14 cellular contexts compared by ENCODE assay signal in genomic region chr19:768424-768823, GRCh38. TPM values are rescaled to one million over a fixed set of nuclear protein-coding genes. Genes with fewer than 3 reads are reported as not detected.
DNase-seq lines count a peak whose midpoint lies in the region; ATAC-seq and TF ChIP-seq lines count a peak whose summit lies in the region.
"Had no signal": no experiment of that assay in that cellular context is flagged by ENCODE, and none has a peak within 500 bp of the region (broad histone marks: within the 10 kb centered on the region; RNA-seq: fewer than 3 reads in every experiment).

No MANE protein-coding gene starts in this region.

- peaks cover 2% of the 10 kb centered on the region for H3K27me3 Mint-ChIP-seq in neural crest cell (ENCODE audit: low read depth)
- H3K27me3 Mint-ChIP-seq in activated naive CD8-positive, alpha-beta T cell treated with anti-CD3 and anti-CD28 coated beads, Interleukin-2, amount 50 U/mL, for 24 hours: peaks cover 6% of the 10 kb centered on the region

- peak overlapping the region; percentile 35 for H3K27ac Mint-ChIP-seq in neural crest cell (ENCODE audit: unreplicated experiment)
- H3K27ac Mint-ChIP-seq in activated naive CD8-positive, alpha-beta T cell treated with anti-CD3 and anti-CD28 coated beads, Interleukin-2, amount 50 U/mL, for 24 hours: no peak overlapping the region
- H3K27ac Mint-ChIP-seq: CD4-positive, CD25-positive, alpha-beta regulatory T cell had no signal

- TF ChIP-seq CTCF in AG09309 (IDR thresholded peaks at IDR 0.05; ENCODE audit: control insufficient read depth, insufficient read depth, low read depth, low read length, missing control alignments) (no peak), neural crest cell (conservative IDR thresholded peaks at IDR 0.05) (no peak)

- no peak for ATAC-seq in activated naive CD8-positive, alpha-beta T cell treated with anti-CD3 and anti-CD28 coated beads, Interleukin-2, amount 50 U/mL, for 24 hours

- no peaks in the 10 kb centered on the region for H3K4me1 Mint-ChIP-seq in neural crest cell
- peaks cover 2% of the 10 kb centered on the region for H3K4me1 Mint-ChIP-seq in activated naive CD8-positive, alpha-beta T cell treated with anti-CD3 and anti-CD28 coated beads, Interleukin-2, amount 50 U/mL, for 24 hours

- DNase-seq in AG09309 (ENCODE audit: low read depth) (peak; percentile 70), M059J (ENCODE audit: low read depth) (peak; percentile 78), epidermal melanocyte (ENCODE audit: insufficient read length, low spot score) (peak; percentile 58), neural crest cell (ENCODE audit: low read depth, low spot score) (no peak), inferior parietal cortex (ENCODE audit: extremely low spot score) (no peak)
- no peak for DNase-seq in activated CD4-positive, alpha-beta T cell treated with anti-CD3 and anti-CD28 coated beads, Interleukin-2, amount 50 U/mL, for 48 hours
- DNase-seq in activated naive CD8-positive, alpha-beta T cell treated with anti-CD3 and anti-CD28 coated beads, Interleukin-2, amount 50 U/mL, for 24 hours: no peak
- no peak for DNase-seq in stimulated activated CD4-positive, alpha-beta T cell treated with anti-CD3 and anti-CD28 coated beads, Interleukin-4, amount 100 ng/mL, for 4 hours
- DNase-seq: activated CD8-positive, alpha-beta memory T cell treated with anti-CD3 and anti-CD28 coated beads, Interleukin-2, amount 50 U/mL, for 48 hours; CD4-positive, CD25-positive, alpha-beta regulatory T cell; Peyer's patch; tibial artery had no signal

- H3K36me3 Mint-ChIP-seq in neural crest cell (ENCODE audit: low read depth): no peaks in the 10 kb centered on the region
- no peaks in the 10 kb centered on the region for H3K36me3 Mint-ChIP-seq in activated naive CD8-positive, alpha-beta T cell treated with anti-CD3 and anti-CD28 coated beads, Interleukin-2, amount 50 U/mL, for 24 hours (ENCODE audit: low read depth)
- H3K36me3 Mint-ChIP-seq: CD4-positive, CD25-positive, alpha-beta regulatory T cell had no signal

- no peak overlapping the region for H3K4me3 Mint-ChIP-seq in neural crest cell
- H3K4me3 Mint-ChIP-seq in activated naive CD8-positive, alpha-beta T cell treated with anti-CD3 and anti-CD28 coated beads, Interleukin-2, amount 50 U/mL, for 24 hours: no peak overlapping the region
- H3K4me3 Mint-ChIP-seq: CD4-positive, CD25-positive, alpha-beta regulatory T cell had no signal

- H3K9me3 Mint-ChIP-seq in neural crest cell: no peaks in the 10 kb centered on the region
- H3K9me3 Mint-ChIP-seq in activated naive CD8-positive, alpha-beta T cell treated with anti-CD3 and anti-CD28 coated beads, Interleukin-2, amount 50 U/mL, for 24 hours: no peaks in the 10 kb centered on the region

- H3K4me3 ChIP-seq in AG09309 (ENCODE audit: control insufficient read depth, low read depth, low read length): no peak overlapping the region
- H3K4me3 ChIP-seq: breast epithelium, Peyer's patch, tibial artery had no signal

RNA-seq across cellular contexts. Expression of gene MISP, which starts 17.5 kb away (rescaled TPM):
- total RNA-seq in M059J (2014; rRNA removed; shearing (Covaris generic)): 0.37 and 0.79 TPM in 2 replicates
- total RNA-seq in neural crest cell: 0.14 TPM in 1 of 2 replicates, not detected in the other
- total RNA-seq: CD4-positive, CD25-positive, alpha-beta regulatory T cell had no signal

RNA-seq across cellular contexts. Expression of gene PTBP1, which starts 28.8 kb away (rescaled TPM):
- 184 and 196 TPM in 2 replicates for total RNA-seq in M059J (2014; rRNA removed; shearing (Covaris generic))
- 674 and 701 TPM in 2 replicates for total RNA-seq in neural crest cell

RNA-seq across cellular contexts. Expression of gene PLPPR3, which starts 53.3 kb away (rescaled TPM):
- total RNA-seq in M059J (2014; rRNA removed; shearing (Covaris generic)): 2.3 and 3.8 TPM in 2 replicates
- 46.3 and 50.9 TPM in 2 replicates for total RNA-seq in neural crest cell
- total RNA-seq: CD4-positive, CD25-positive, alpha-beta regulatory T cell; MCF 10A; Peyer's patch had no signal

RNA-seq across cellular contexts. Expression of gene AZU1, which starts 59.2 kb away (rescaled TPM):
- not detected in 2 replicates for total RNA-seq in M059J (2014; rRNA removed; shearing (Covaris generic))
- 0.30 and 0.68 TPM in 2 replicates for total RNA-seq in neural crest cell
- total RNA-seq: MCF 10A, Peyer's patch had no signal

RNA-seq across cellular contexts. Expression of gene PALM, which starts 59.7 kb away (rescaled TPM):
- total RNA-seq in M059J (2014; rRNA removed; shearing (Covaris generic)): 0.07 and 1.4 TPM in 2 replicates
- 45.1 and 52.1 TPM in 2 replicates for total RNA-seq in neural crest cell
- total RNA-seq: CD4-positive, CD25-positive, alpha-beta regulatory T cell had no signal

Comparison
In these comparisons a context has a peak if more than half of its experiments do, and no peak if none do; other contexts are left out.
1. DNase-seq: peak in AG09309 (single experiment), M059J (single experiment) and epidermal melanocyte (single experiment); none in neural crest cell (single experiment), activated CD4-positive, alpha-beta T cell treated with anti-CD3 and anti-CD28 coated beads, Interleukin-2, amount 50 U/mL, for 48 hours (0 of 2), activated naive CD8-positive, alpha-beta T cell treated with anti-CD3 and anti-CD28 coated beads, Interleukin-2, amount 50 U/mL, for 24 hours (single experiment), stimulated activated CD4-positive, alpha-beta T cell treated with anti-CD3 and anti-CD28 coated beads, Interleukin-4, amount 100 ng/mL, for 4 hours (0 of 2) and inferior parietal cortex (single experiment).